ENCODE assay signal across 1 cellular context in the genomic region with DNA sequence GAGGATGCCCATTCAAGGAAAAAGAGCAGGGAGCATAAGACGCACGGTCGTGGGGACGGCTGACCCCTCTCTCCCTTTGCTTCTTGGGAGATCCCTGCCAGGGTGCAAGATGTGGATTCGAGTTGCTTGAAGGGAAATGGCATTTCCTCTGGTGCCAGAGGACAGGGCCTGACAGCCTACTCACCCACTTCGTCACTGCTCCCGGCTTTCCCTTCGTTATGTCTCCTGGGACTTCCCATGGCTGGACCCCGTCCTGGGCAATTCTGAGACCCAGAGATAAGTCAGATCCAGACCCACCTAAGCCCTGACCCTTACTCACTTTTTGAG.
TF ChIP-seq lines count a peak whose summit lies in the region.

No MANE protein-coding gene starts in this region.

TF ChIP-seq in GM12891, 5 proteins besides CTCF, POLR2A, EP300 and RAD21:
- TF ChIP-seq POU2F2 (IDR thresholded peaks at IDR 0.05; ENCODE audit: low read depth, low read length): no peak
- TF ChIP-seq TAF1 (IDR thresholded peaks at IDR 0.05; ENCODE audit: low read depth, low read length): no peak
- no peak for TF ChIP-seq POLR2AphosphoS5 (IDR thresholded peaks at IDR 0.05; ENCODE audit: low read depth, low read length)
- no peak for TF ChIP-seq PAX5 (IDR thresholded peaks at IDR 0.05; ENCODE audit: insufficient read depth, low read length, severe bottlenecking)
- no peak for TF ChIP-seq SPI1 (IDR thresholded peaks at IDR 0.05; ENCODE audit: low read depth, low read length)
